Comparison of ENCODE assay signal across 1 cellular context in the genomic region with DNA sequence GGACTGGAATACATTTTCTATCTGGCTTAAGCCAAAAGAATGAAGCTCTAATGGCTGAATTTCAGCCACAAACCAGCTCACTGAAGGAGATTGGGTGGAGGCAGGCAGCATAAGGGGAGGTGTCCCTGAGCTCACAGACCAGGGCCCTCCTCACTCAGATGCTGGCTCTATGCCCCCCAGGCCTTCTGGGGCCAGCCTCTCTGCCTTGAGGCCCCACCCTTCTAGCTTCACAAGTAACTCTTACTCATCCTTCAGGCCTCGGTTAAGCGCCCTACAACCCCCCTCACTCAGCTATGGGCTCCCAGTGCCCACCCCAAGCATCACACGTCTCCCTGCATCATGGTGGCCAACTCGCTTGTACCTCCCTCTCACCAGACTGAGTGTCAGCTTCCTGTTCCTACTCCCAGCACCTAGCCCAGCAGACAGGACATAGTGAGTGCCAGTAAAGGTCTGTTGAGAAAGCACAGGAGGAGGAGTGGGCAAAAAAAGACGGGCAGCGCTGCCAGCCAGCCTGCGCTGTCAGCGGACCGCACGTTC.
TF ChIP-seq lines count a peak whose summit lies in the region.

No MANE protein-coding gene starts in this region.

TF ChIP-seq in HepG2, 621 proteins besides CTCF, POLR2A, EP300 and RAD21:
- TF ChIP-seq ZNF687 (CRISPR knock-in tag; IDR thresholded peaks at IDR 0.05) (0 out of 2 replicates have a peak, but pooled peaks have one; percentile 14), ZNF556 (CRISPR knock-in tag; IDR thresholded peaks at IDR 0.05; ENCODE audit: borderline replicate concordance) (no peak), ZNF30 (CRISPR knock-in tag; IDR thresholded peaks at IDR 0.05) (no peak)
